8 cellular contexts compared by ENCODE assay signal in the genomic region with DNA sequence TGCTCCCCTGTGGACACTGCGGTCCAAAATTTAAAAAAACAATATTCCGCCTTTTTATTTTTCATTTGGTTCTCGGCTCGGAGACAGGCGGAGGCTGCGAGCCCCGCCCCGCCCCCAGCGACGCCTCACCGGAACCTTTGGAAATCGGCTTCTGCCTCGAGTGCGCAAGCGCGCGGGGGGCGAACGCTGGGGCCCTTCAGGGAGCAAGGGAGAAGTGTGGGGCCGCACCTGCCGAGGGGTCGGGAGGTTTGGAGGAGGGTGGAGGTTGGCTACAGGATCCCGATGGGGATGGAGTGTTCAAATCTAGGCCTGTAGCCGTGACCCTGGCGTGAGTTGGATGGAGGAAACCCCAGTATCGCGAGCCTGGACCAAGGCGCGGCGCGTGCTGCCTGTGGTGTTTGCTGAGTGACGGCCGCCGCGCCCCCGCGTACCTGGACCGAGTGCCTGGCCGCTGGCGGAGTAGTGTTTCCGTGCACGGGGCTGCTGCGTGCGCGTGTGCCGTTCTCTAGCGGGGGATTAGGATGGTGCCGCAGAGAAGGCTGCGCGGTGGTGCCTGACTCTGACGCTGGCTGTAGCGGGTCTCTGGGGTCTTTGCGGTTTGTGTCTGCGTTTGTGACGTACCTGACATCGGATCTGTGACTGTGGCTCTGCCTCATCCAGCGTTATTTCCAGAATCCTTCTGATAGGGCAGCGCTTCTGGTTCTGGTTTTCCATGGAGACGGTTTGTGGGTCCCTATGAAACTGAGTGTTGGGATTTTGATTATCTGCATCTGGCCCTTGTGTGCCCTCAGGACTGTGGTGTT. TPM values are rescaled to one million over a fixed set of nuclear protein-coding genes. Genes with fewer than 3 reads are reported as not detected.
DNase-seq lines count a peak whose midpoint lies in the region; ATAC-seq, FAIRE-seq and TF ChIP-seq lines count a peak whose summit lies in the region.

No MANE protein-coding gene starts in this region.

- no peak for FAIRE-seq in frontal cortex (lab: Jason Lieb, UNC)

- H3K9me3 ChIP-seq in HUES48 (ENCODE audit: control insufficient read depth, insufficient read depth, low read length) (0 out of 2 replicates have a peak, but pooled peaks cover 6% of the 10 kb centered on the region), neutrophil (no peaks in the 10 kb centered on the region)

- CTCF ChIA-PET in RWPE1 (lab: Yijun Ruan, JAX), result no interaction called here

- peak; percentile 78 for DNase-seq in COLO829 (ENCODE audit: low spot score)
- DNase-seq in RWPE1 (ENCODE audit: low spot score), result peak; percentile 73
- DNase-seq in activated naive CD4-positive, alpha-beta T cell (lab: John Stamatoyannopoulos, UW), result peak; percentile 54 to 73 (median 61)
- DNase-seq in frontal cortex (ENCODE audit: low spot score in 2 of 2), result peak; percentile 79 to 80
- DNase-seq in substantia nigra (lab: John Stamatoyannopoulos, UW), result peak in 47 of 49 donors; percentile 48 to 95 (median 79)

- H3K27me3 ChIP-seq in HUES48 (ENCODE audit: control insufficient read depth, insufficient read depth, low read length) (peaks cover 16% of the 10 kb centered on the region; the same call in 1 of the 2 replicates), neutrophil (peaks cover 19% of the 10 kb centered on the region)

- H3K9ac ChIP-seq in HUES48 (ENCODE audit: low read depth, low read length), result peak overlapping the region; percentile 37

- TF ChIP-seq CTCF in RWPE1 (conservative IDR thresholded peaks at IDR 0.05; ENCODE audit: low read depth) (no peak), neutrophil (IDR thresholded peaks at IDR 0.05) (no peak)

- peak; percentile 48 for ATAC-seq in GM21360 (IDR thresholded peaks at IDR 0.05; ENCODE audit: unreplicated experiment)

- H3K36me3 ChIP-seq in HUES48 (ENCODE audit: control insufficient read depth, insufficient read depth, low read length), result no peaks in the 10 kb centered on the region
- no peaks in the 10 kb centered on the region for H3K36me3 ChIP-seq in neutrophil

- POLR2A ChIA-PET in RWPE1 (lab: Yijun Ruan, JAX; ENCODE audit: low non-redundant PET), result no interaction called here

- H3K4me3 ChIP-seq in HUES48 (ENCODE audit: low read depth, low read length), result peak overlapping the region; percentile 95
- peak overlapping the region; percentile 67 to 70 for H3K4me3 ChIP-seq in neutrophil (ENCODE audit: low read depth in 1 of 2, low read length in 1 of 2)

- 0 out of 2 replicates have a peak, but pooled peaks cover 9% of the 10 kb centered on the region for H3K4me1 ChIP-seq in HUES48 (ENCODE audit: control insufficient read depth, insufficient read depth, low read length)
- peaks cover 20 to 22% of the 10 kb centered on the region in 2 experiments for H3K4me1 ChIP-seq in neutrophil (ENCODE audit: control insufficient read depth in 1 of 2, insufficient read depth in 1 of 2, low read depth in 1 of 2, low read length in 1 of 2)

- H3K27ac ChIP-seq in HUES48 (ENCODE audit: low read depth, low read length) (peak overlapping the region; percentile 69), RWPE1 (peak overlapping the region; percentile 95), neutrophil (peak overlapping the region; percentile 67), substantia nigra (ENCODE audit: low read depth, low read length, poor library complexity, severe bottlenecking) (peak overlapping the region; percentile 93)

RNA-seq across cellular contexts. Expression of gene ZFP30, which starts 0.6 kb away (rescaled TPM):
- 134 TPM for total RNA-seq in frontal cortex

Comparison
In these comparisons a context has a peak if more than half of its experiments do, and no peak if none do; other contexts are left out.
1. Peak in every context shown above with its lines: DNase-seq, ATAC-seq, H3K4me3 ChIP-seq and H3K27ac ChIP-seq.